Comparison of ENCODE assay signal across 17 cellular contexts in the genomic region with DNA sequence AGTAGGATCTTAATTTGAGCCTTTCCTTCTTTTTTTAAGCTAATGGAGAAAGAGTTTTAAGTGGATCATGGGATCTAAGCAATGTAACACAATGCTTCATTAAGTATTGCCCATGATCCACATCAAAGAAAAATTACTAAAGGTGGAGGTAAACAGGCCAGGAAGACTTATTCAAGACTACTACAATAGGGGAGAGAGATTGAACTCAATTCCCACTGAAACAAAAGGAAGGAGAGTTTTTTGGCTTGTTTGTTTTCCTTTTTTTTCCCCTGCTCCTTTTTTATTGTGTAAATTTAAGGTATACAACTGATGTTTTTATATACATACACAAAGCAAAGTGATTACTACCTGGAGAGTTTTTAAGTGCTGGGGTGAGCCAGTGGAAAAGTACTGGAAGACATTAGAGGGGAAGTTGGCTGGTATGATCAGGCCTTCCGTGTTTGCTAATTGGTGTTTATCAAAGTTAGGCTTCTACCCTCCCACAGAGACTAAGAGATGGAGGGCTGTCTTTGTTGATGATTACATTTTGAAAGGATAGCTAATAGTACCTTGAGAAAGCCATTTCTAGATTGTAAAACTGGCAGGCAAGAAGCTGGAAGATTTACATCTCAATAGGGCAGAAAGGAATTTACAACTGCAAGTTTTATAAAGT.
DNase-seq lines count a peak whose midpoint lies in the region; ATAC-seq, FAIRE-seq and TF ChIP-seq lines count a peak whose summit lies in the region.
"Had no signal": no experiment of that assay in that cellular context is flagged by ENCODE, and none has a peak within 500 bp of the region (broad histone marks: within the 10 kb centered on the region; RNA-seq: fewer than 3 reads in every experiment).

No MANE protein-coding gene starts in this region.

- H3K27me3 ChIP-seq in H7 (ENCODE audit: control insufficient read depth, insufficient read depth, low read length) (peaks cover 2% of the 10 kb centered on the region; the same call in 1 of the 2 replicates), endodermal cell (ENCODE audit: control insufficient read depth, insufficient read depth, low read length, poor library complexity, severe bottlenecking) (no peaks in the 10 kb centered on the region), stomach (no peaks in the 10 kb centered on the region)
- H3K27me3 ChIP-seq: Peyer's patch had no signal

- peak overlapping the region; percentile 26 for H3K27ac Mint-ChIP-seq in endodermal cell
- H3K27ac Mint-ChIP-seq in effector memory CD8-positive, alpha-beta T cell, result no peak overlapping the region
- H3K27ac Mint-ChIP-seq: B cell; CD4-positive, alpha-beta T cell had no signal

- no peaks in the 10 kb centered on the region for H3K9me3 Mint-ChIP-seq in endodermal cell
- H3K9me3 Mint-ChIP-seq in effector memory CD8-positive, alpha-beta T cell, result no peaks in the 10 kb centered on the region
- H3K9me3 Mint-ChIP-seq: CD4-positive, alpha-beta T cell had no signal

- DNase-seq in H7 (peak; percentile 36), HuH-7 (ENCODE audit: low spot score) (peak; percentile 3), endodermal cell (peak; percentile 72), iPS-NIHi7 (ENCODE audit: extremely low spot score) (peak; percentile 22), GM12892 (ENCODE audit: insufficient read length) (no peak), stomach (no peak), left colon (no peak)
- DNase-seq in effector memory CD8-positive, alpha-beta T cell, result no peak
- DNase-seq: Calu3; CD4-positive, alpha-beta T cell; NCI-H1436 treated with DMSO at 0.1 percent for 48 hours; NCI-H524 treated with DMSO at 0.1 percent for 48 hours; Peyer's patch; Right ventricle myocardium superior had no signal

- H3K36me3 ChIP-seq in H7 (replicated peaks; ENCODE audit: control insufficient read depth, insufficient read depth, low read length), result no peaks in the 10 kb centered on the region
- H3K36me3 ChIP-seq in endodermal cell (ENCODE audit: control insufficient read depth, insufficient read depth, low read length), result no peaks in the 10 kb centered on the region
- no peaks in the 10 kb centered on the region for H3K36me3 ChIP-seq in stomach
- H3K36me3 ChIP-seq: HAP-1, Peyer's patch had no signal

- H3K27ac ChIP-seq in endodermal cell (ENCODE audit: low read depth, low read length) (no peak overlapping the region), stomach (no peak overlapping the region)
- H3K27ac ChIP-seq: Peyer's patch had no signal

- H3K9me3 ChIP-seq in endodermal cell (ENCODE audit: control insufficient read depth, low read length) (no peaks in the 10 kb centered on the region), stomach (no peaks in the 10 kb centered on the region)
- H3K9me3 ChIP-seq: HAP-1, Peyer's patch had no signal

- no peak overlapping the region for H3K9ac ChIP-seq in endodermal cell (ENCODE audit: extremely low read depth, low read length, poor library complexity, severe bottlenecking)

- ATAC-seq in left colon, result no peak
- no peak for ATAC-seq in effector memory CD8-positive, alpha-beta T cell (replicated peaks)

- H3K4me1 ChIP-seq in endodermal cell (ENCODE audit: control insufficient read depth, insufficient read depth, low read length) (no peaks in the 10 kb centered on the region), stomach (no peaks in the 10 kb centered on the region)
- H3K4me1 ChIP-seq: Peyer's patch had no signal

- 8% methylated on average over 1 of the region's 1 CpG; no CpG with 5 or more reads in 1 of the 2 experiments for WGBS in endodermal cell (ENCODE audit: insufficient coverage in 1 of 2, insufficient read length in 1 of 2), 2 experiments
- 27 to 48% (median 41%) methylated on average over 1 of the region's 1 CpG for WGBS in stomach, 5 donors

- no peak overlapping the region for H3K4me3 ChIP-seq in H7 (ENCODE audit: insufficient read depth, low read depth, low read length)
- H3K4me3 ChIP-seq in endodermal cell (ENCODE audit: low read length), result no peak overlapping the region
- H3K4me3 ChIP-seq in stomach, result no peak overlapping the region
- H3K4me3 ChIP-seq: HAP-1, Peyer's patch had no signal

- H3K4me1 Mint-ChIP-seq in endodermal cell, result peaks cover 8% of the 10 kb centered on the region
- H3K4me1 Mint-ChIP-seq in effector memory CD8-positive, alpha-beta T cell (ENCODE audit: low read depth in 2 of 2), result no peaks in the 10 kb centered on the region
- H3K4me1 Mint-ChIP-seq: B cell had no signal

- TF ChIP-seq POLR2A in GM12892 (IDR thresholded peaks at IDR 0.05; ENCODE audit: low read depth, low read length) (no peak), stomach (IDR thresholded peaks at IDR 0.05) (no peak)

- H3K4me3 Mint-ChIP-seq in endodermal cell, result no peak overlapping the region
- H3K4me3 Mint-ChIP-seq in effector memory CD8-positive, alpha-beta T cell, result no peak overlapping the region
- H3K4me3 Mint-ChIP-seq: B cell; CD4-positive, alpha-beta T cell had no signal

- H3K36me3 Mint-ChIP-seq in endodermal cell (ENCODE audit: low read depth), result no peaks in the 10 kb centered on the region
- H3K36me3 Mint-ChIP-seq in effector memory CD8-positive, alpha-beta T cell (ENCODE audit: insufficient read depth), result no peaks in the 10 kb centered on the region

- TF ChIP-seq EP300 in stomach (IDR thresholded peaks at IDR 0.05), result no peak

- no peak for FAIRE-seq in GM12892 (lab: Jason Lieb, UNC)
- FAIRE-seq: GM12891 had no signal

- TF ChIP-seq CTCF in endodermal cell (conservative IDR thresholded peaks at IDR 0.05) (no peak), stomach (IDR thresholded peaks at IDR 0.05) (no peak)

- no peaks in the 10 kb centered on the region for H3K27me3 Mint-ChIP-seq in endodermal cell (ENCODE audit: insufficient read depth)
- H3K27me3 Mint-ChIP-seq in effector memory CD8-positive, alpha-beta T cell, result no peaks in the 10 kb centered on the region
- H3K27me3 Mint-ChIP-seq: B cell had no signal

- intact Hi-C loops in stomach (cut with DNase I; ENCODE audit: low total_unique reads), result no loop called here
- intact Hi-C loops in left colon (cut with DNase I, micrococcal nuclease), result no loop called here

Comparison
In these comparisons a context has a peak if more than half of its experiments do, and no peak if none do; other contexts are left out.
1. DNase-seq: peak in H7 (single experiment), HuH-7 (single experiment), endodermal cell (single experiment) and iPS-NIHi7 (single experiment); none in GM12892 (single experiment), stomach (single experiment), left colon (0 of 2) and effector memory CD8-positive, alpha-beta T cell (0 of 3).